Comparison of ENCODE assay signal across 24 cellular contexts in genomic region chr9:72324974-72325373, GRCh38. TPM values are rescaled to one million over a fixed set of nuclear protein-coding genes. Genes with fewer than 3 reads are reported as not detected.
DNase-seq lines count a peak whose midpoint lies in the region; ATAC-seq, FAIRE-seq and TF ChIP-seq lines count a peak whose summit lies in the region.
"Had no signal": no experiment of that assay in that cellular context is flagged by ENCODE, and none has a peak within 500 bp of the region (broad histone marks: within the 10 kb centered on the region; RNA-seq: fewer than 3 reads in every experiment).

No MANE protein-coding gene starts in this region.

- no peak overlapping the region for H4K8ac ChIP-seq in mesendoderm (ENCODE audit: low read depth, low read length)

- H3K4ac ChIP-seq in mesendoderm (ENCODE audit: low read depth, low read length), result no peak overlapping the region

- POLR2A ChIA-PET in A549 (lab: Yijun Ruan, JAX), result interaction anchor here (1.4 to 1.6 kb wide), 2 partner anchors 20 to 41 kb away, joined by 4 to 5 read pairs; partner anchors contain the start of gene ZFAND5

- no peak overlapping the region for H3K4me3 ChIP-seq in A549
- H3K4me3 ChIP-seq in mucosa of descending colon, result no peak overlapping the region
- no peak overlapping the region for H3K4me3 ChIP-seq in mesendoderm (ENCODE audit: low read length)
- no peak overlapping the region for H3K4me3 ChIP-seq in lower leg skin (ENCODE audit: low read depth, poor library complexity, severe bottlenecking)
- H3K4me3 ChIP-seq: BLaER1 had no signal

- H3K36me3 ChIP-seq in mucosa of descending colon (ENCODE audit: low read depth) (no peaks in the 10 kb centered on the region), mesendoderm (ENCODE audit: control insufficient read depth, insufficient read depth, low read length) (no peaks in the 10 kb centered on the region)
- H3K36me3 ChIP-seq: BE2C, BLaER1 had no signal

- no peak overlapping the region for H4K5ac ChIP-seq in mesendoderm (ENCODE audit: low read length)

- WGBS in A549 (ENCODE audit: missing lambda C conversion rate), result 52% methylated on average over 3 of the region's 3 CpGs
- WGBS in mesendoderm (ENCODE audit: extremely low coverage, insufficient coverage, low lambda C conversion rate), result no CpG with 5 or more reads among the region's 3 CpGs
- 86 to 89% methylated on average over 3 of the region's 3 CpGs for WGBS in lower leg skin, 2 donors

- H3K23ac ChIP-seq in mesendoderm (ENCODE audit: low read length), result no peak overlapping the region

- H3K27ac ChIP-seq in A549 (peak overlapping the region; percentile 38 to 74), mesendoderm (ENCODE audit: low read depth, low read length) (no peak overlapping the region)
- H3K27ac ChIP-seq: 22Rv1, BLaER1 had no signal

- no peaks in the 10 kb centered on the region for H3K27me3 ChIP-seq in mesendoderm (ENCODE audit: insufficient read depth, low read length, poor library complexity)
- H3K27me3 ChIP-seq: BE2C, BLaER1 had no signal

- H3K79me1 ChIP-seq in mesendoderm (ENCODE audit: low read length), result no peaks in the 10 kb centered on the region

- FAIRE-seq in A549 (lab: Jason Lieb, UNC) (peak; percentile 83), GM12892 (lab: Jason Lieb, UNC) (no peak)
- FAIRE-seq: D721Med, G401.6, GM12891, GM19239 had no signal

- H3K56ac ChIP-seq in mesendoderm (ENCODE audit: low read length), result no peak overlapping the region

- no peak overlapping the region for H2AK5ac ChIP-seq in mesendoderm (ENCODE audit: low read length)

- ATAC-seq in A549 (peak; percentile 39 to 56; a peak in 4 of 6 replicates), left colon (peak; percentile 44), mucosa of descending colon (peak; percentile 31)

- no peak for TF ChIP-seq EP300 in A549 (IDR thresholded peaks at IDR 0.05)

- H3K18ac ChIP-seq in mesendoderm (ENCODE audit: low read length), result no peak overlapping the region

- H3K4me2 ChIP-seq in A549 (peak overlapping the region; percentile 55), mesendoderm (ENCODE audit: low read length) (no peak overlapping the region)
- H3K4me2 ChIP-seq: BLaER1 had no signal

- no peak overlapping the region for H2BK5ac ChIP-seq in mesendoderm (ENCODE audit: low read length)

- CTCF ChIA-PET in A549 (lab: Yijun Ruan, JAX), result interaction anchor here (1.0 to 1.8 kb wide), 7 partner anchors 8 to 497 kb away, joined by 3 to 6 read pairs (median 5); no protein-coding TSS in a partner anchor

- H2BK15ac ChIP-seq in mesendoderm (replicated peaks; ENCODE audit: low read depth), result no peak overlapping the region

- no peak for TF ChIP-seq RAD21 in A549 (conservative IDR thresholded peaks at IDR 0.05 in 1 of 2, IDR thresholded peaks at IDR 0.05 in 1 of 2)

- H3K9ac ChIP-seq in mesendoderm (ENCODE audit: low read length), result no peak overlapping the region
- H3K9ac ChIP-seq: BLaER1 had no signal

- in situ Hi-C loops in SK-MEL-5 (cut with HindIII; ENCODE audit: low pct_unique_long_range_greater_than_20kb, low sequenced_read_pairs) (no loop called here), GM13977 (cut with MboI; ENCODE audit: low pct_unique_long_range_greater_than_20kb, low sequenced_read_pairs, unreplicated experiment) (no loop called here)

- intact Hi-C loops in left colon (cut with DNase I, micrococcal nuclease), result no loop called here
- intact Hi-C loops in mucosa of descending colon (cut with DNase I, micrococcal nuclease), result no loop called here
- intact Hi-C loops in lower leg skin (cut with DNase I; ENCODE audit: low total_unique reads), result no loop called here

- H2BK120ac ChIP-seq in mesendoderm (ENCODE audit: low read depth, low read length), result no peak overlapping the region

- H3K9me3 ChIP-seq in A549, result no peaks in the 10 kb centered on the region
- no peaks in the 10 kb centered on the region for H3K9me3 ChIP-seq in mucosa of descending colon
- H3K9me3 ChIP-seq: BE2C, BLaER1, Caco-2 had no signal

- TF ChIP-seq CTCF in A549 (IDR thresholded peaks at IDR 0.05) (no peak), mucosa of descending colon (IDR thresholded peaks at IDR 0.05) (no peak), GM13977 (IDR thresholded peaks at IDR 0.05; ENCODE audit: extremely low read depth, insufficient read depth, missing control alignments) (no peak), lower leg skin (IDR thresholded peaks at IDR 0.05) (no peak)

- TF ChIP-seq POLR2A in A549 (IDR thresholded peaks at IDR 0.05; ENCODE audit: low read length) (no peak), GM12892 (IDR thresholded peaks at IDR 0.05; ENCODE audit: low read depth, low read length) (no peak), lower leg skin (IDR thresholded peaks at IDR 0.05) (no peak)

- DNase-seq in A549 (ENCODE audit: low read depth in 1 of 2, low spot score in 1 of 2) (no peak), SK-MEL-5 (ENCODE audit: low read depth, low spot score) (peak; percentile 79), left colon (no peak), mucosa of descending colon (no peak), GM13977 (ENCODE audit: low spot score) (no peak), mesendoderm (no peak), GM12892 (ENCODE audit: insufficient read length) (no peak), lower leg skin (ENCODE audit: low spot score in 2 of 2) (no peak)
- DNase-seq: ACHN; BE2C; C1 segment of cervical spinal cord; Caco-2; Calu3; CD4-positive, alpha-beta memory T cell; CD4-positive, CD25-positive, alpha-beta regulatory T cell; CD8-positive, alpha-beta memory T cell; DMS79 treated with DMSO at 0.1 percent for 48 hours; GF-D8 had no signal

- H3K79me2 ChIP-seq in mesendoderm (ENCODE audit: control insufficient read depth, insufficient read depth, low read length), result no peaks in the 10 kb centered on the region

- H3K4me1 ChIP-seq in A549 (peaks cover 29% of the 10 kb centered on the region), mucosa of descending colon (ENCODE audit: low read depth) (no peaks in the 10 kb centered on the region), mesendoderm (ENCODE audit: control insufficient read depth, low read depth, low read length) (no peaks in the 10 kb centered on the region)
- H3K4me1 ChIP-seq: BE2C, BLaER1, Caco-2 had no signal

TF ChIP-seq in A549, 52 proteins besides CTCF, POLR2A, EP300 and RAD21:
- TF ChIP-seq TFCP2L1 (CRISPR knock-in tag; IDR thresholded peaks at IDR 0.05), result no peak
- TF ChIP-seq KDM5A (IDR thresholded peaks at IDR 0.05), result no peak
- no peak for TF ChIP-seq MAFK (IDR thresholded peaks at IDR 0.05; ENCODE audit: partially characterized antibody)
- TF ChIP-seq REST (IDR thresholded peaks at IDR 0.05), result no peak
- no peak for TF ChIP-seq FOXS1 (CRISPR knock-in tag; IDR thresholded peaks at IDR 0.05)
- no peak for TF ChIP-seq FOSL2 (IDR thresholded peaks at IDR 0.05)
- no peak for TF ChIP-seq FOSL2 (CRISPR knock-in tag; IDR thresholded peaks at IDR 0.05)
- TF ChIP-seq SMC3 (IDR thresholded peaks at IDR 0.05), result no peak
- TF ChIP-seq RNF2 (IDR thresholded peaks at IDR 0.05; ENCODE audit: borderline replicate concordance, low read depth), result no peak
- TF ChIP-seq JUNB (IDR thresholded peaks at IDR 0.05), result no peak
- TF ChIP-seq ZC3H11A (IDR thresholded peaks at IDR 0.05), result no peak
- no peak for TF ChIP-seq CEBPB (IDR thresholded peaks at IDR 0.05)

RNA-seq across cellular contexts. Expression of gene ZFAND5, which starts 40.0 kb away (rescaled TPM):
- polyA plus RNA-seq in A549 (2011; rRNA removed) (234 and 315 TPM in 2 replicates), A549 (2017; fragmentation: RNase III; extraction: RNeasy Plus Mini Kit Qiagen cat#74134 plus additional on column Dnase treatment) (126 to 136 TPM (median 135 TPM) in 3 replicates)
- 94.0 and 129 TPM in 2 replicates for polyA plus RNA-seq in A549 (2012; cell fraction: cytosol; rRNA removed)
- polyA plus RNA-seq in A549 (2012; cell fraction: nucleus; rRNA removed), result 92.3 and 99.3 TPM in 2 replicates
- polyA minus RNA-seq in A549 (2011; rRNA and poly(A)+ RNA removed), result 74.6 and 81.9 TPM in 2 replicates
- 214 and 225 TPM in 2 replicates for total RNA-seq in SK-MEL-5 (2014; rRNA removed; shearing (Covaris generic))
- polyA plus RNA-seq in SK-MEL-5 (2015; cell fraction: cytosol; rRNA removed), result 254 and 268 TPM in 2 replicates
- polyA plus RNA-seq in SK-MEL-5 (2015; cell fraction: nucleus; rRNA removed), result 385 and 397 TPM in 2 replicates
- total RNA-seq in left colon (100 to 1,000 TPM; 105 to 161 TPM), mucosa of descending colon (100 to 1,000 TPM; 147 to 181 (median 152) TPM), lower leg skin (100 to 1,000 TPM in 3 of 4 donors, 10 to 100 TPM in 1; 99.6 to 305 (median 127) TPM)
- polyA plus RNA-seq in mesendoderm (2013, experiment 1 of 2), result 133 TPM
- polyA plus RNA-seq in mesendoderm (2013, experiment 2 of 2), result 134 TPM
- polyA plus RNA-seq in GM12892 (2012; ENCODE audit: missing spikeins), result 94.7 TPM
